8 cellular contexts compared by ENCODE assay signal in the genomic region with DNA sequence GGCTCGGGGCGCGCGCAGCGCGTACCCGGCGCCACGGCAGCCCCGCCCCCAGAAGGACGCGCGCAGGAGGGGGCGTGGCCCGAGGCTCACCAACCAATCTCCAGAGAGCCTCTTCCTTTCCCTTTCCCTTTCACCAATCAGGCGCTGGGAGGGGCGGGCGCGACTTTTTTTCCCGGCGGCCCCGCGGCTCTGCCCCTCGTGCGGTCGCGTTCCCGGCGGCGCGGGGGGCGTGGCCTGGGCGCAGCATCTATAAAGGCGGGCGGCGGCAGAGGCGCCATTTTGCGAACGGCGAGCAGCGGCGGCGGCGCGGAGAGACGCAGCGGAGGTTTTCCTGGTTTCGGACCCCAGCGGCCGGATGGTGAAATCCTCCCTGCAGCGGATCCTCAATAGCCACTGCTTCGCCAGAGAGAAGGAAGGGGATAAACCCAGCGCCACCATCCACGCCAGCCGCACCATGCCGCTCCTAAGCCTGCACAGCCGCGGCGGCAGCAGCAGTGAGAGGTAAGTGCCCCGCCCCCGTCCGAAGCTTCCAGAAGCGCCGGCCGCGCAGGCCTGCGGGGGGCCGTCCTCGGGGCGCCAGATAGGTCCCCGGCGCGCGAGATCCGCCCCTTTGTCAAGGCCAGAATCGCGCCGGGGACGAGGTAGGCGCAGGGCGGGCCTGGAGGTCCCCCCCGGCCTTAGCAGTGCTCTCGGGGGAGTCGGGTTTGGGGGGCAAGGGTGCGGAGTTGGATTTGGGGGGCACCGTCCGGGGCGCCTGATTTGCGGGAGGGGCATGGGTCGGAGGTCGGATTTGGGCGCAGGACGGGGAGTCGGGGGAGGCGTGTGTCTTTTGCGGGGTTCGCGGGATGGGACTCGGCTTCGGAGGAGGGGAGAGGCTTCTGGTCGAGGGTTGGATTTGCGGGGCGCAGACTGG.
DNase-seq lines count a peak whose midpoint lies in the region; ATAC-seq and TF ChIP-seq lines count a peak whose summit lies in the region.

No MANE protein-coding gene starts in this region.

- H3K9me3 ChIP-seq in DND-41 (ENCODE audit: insufficient read depth, low read length, severe bottlenecking), result no peaks in the 10 kb centered on the region

- peak overlapping the region; percentile 84 for H3K4me2 ChIP-seq in DND-41 (ENCODE audit: insufficient read depth, low read length)

- peaks cover 17% of the 10 kb centered on the region for H3K36me3 Mint-ChIP-seq in nephron (ENCODE audit: low read depth)

- no peak for TF ChIP-seq CTCF in DND-41 (IDR thresholded peaks at IDR 0.05; ENCODE audit: borderline replicate concordance, extremely low read depth, low read length, poor library complexity, severe bottlenecking)
- TF ChIP-seq CTCF in LNCaP clone FGC (IDR thresholded peaks at IDR 0.05; ENCODE audit: control insufficient read depth, extremely low read depth, insufficient read depth), result no peak
- TF ChIP-seq CTCF in fibroblast of pulmonary artery (IDR thresholded peaks at IDR 0.05; ENCODE audit: low read length, missing control alignments), result no peak
- peak in 2 of 3 experiments; percentile 13 to 23 for TF ChIP-seq CTCF in nephron (IDR thresholded peaks at IDR 0.05; ENCODE audit: unreplicated experiment in 3 of 3)

- peak overlapping the region; percentile 100 for H3K9ac ChIP-seq in DND-41 (ENCODE audit: low read depth, low read length)

- H2AFZ ChIP-seq in DND-41 (ENCODE audit: low read depth, low read length), result peak overlapping the region; percentile 83; the same call in 1 of the 2 replicates

- peaks cover 62% of the 10 kb centered on the region for H3K79me2 ChIP-seq in DND-41 (ENCODE audit: insufficient read depth, low read length)

- peak overlapping the region; percentile 93 to 95 (median 93) for H3K4me3 Mint-ChIP-seq in nephron

- ATAC-seq in DND-41 (ENCODE audit: insufficient read depth, low read depth) (peak; percentile 70), GM21825 (IDR thresholded peaks at IDR 0.05; ENCODE audit: unreplicated experiment) (peak; percentile 44)
- peak; percentile 74 for ATAC-seq in stimulated activated naive CD8-positive, alpha-beta T cell treated with anti-CD3 and anti-CD28 coated beads, Interleukin-15, Interleukin-2, amounts not matched to agents 100 U/mL and 50 U/mL, for 24 hours

- peak overlapping the region; percentile 70 to 87 (median 82) for H3K27ac Mint-ChIP-seq in nephron

- peak overlapping the region; percentile 99 for H3K27ac ChIP-seq in DND-41 (ENCODE audit: low read length)

- DNase-seq in DND-41, result peak; percentile 99
- DNase-seq in LNCaP clone FGC (ENCODE audit: low read depth), result peak; percentile 76
- DNase-seq in RPMI8226, result peak; percentile 97
- peak; percentile 98 for DNase-seq in activated T-helper 9 cell treated with anti-CD3 and anti-CD28 coated beads, Interleukin-2, amount 50 U/mL, for 16 hours (ENCODE audit: low read depth)
- peak; percentile 97 for DNase-seq in fibroblast of pulmonary artery (ENCODE audit: low read depth)
- DNase-seq in stimulated activated naive CD8-positive, alpha-beta T cell treated with anti-CD3 and anti-CD28 coated beads, Interleukin-15, Interleukin-2, amounts not matched to agents 100 U/mL and 50 U/mL, for 24 hours, result peak; percentile 99

- no peaks in the 10 kb centered on the region for H3K9me3 Mint-ChIP-seq in nephron

- H3K27me3 Mint-ChIP-seq in nephron (ENCODE audit: low read depth), result no peaks in the 10 kb centered on the region

- H3K4me1 Mint-ChIP-seq in nephron, result peaks cover 28% of the 10 kb centered on the region

- peaks cover 44% of the 10 kb centered on the region for H3K4me1 ChIP-seq in DND-41 (ENCODE audit: insufficient read depth, low read length)

- H3K36me3 ChIP-seq in DND-41 (ENCODE audit: insufficient read depth, low read length), result peaks cover 44% of the 10 kb centered on the region

- peaks cover 49% of the 10 kb centered on the region for H4K20me1 ChIP-seq in DND-41 (ENCODE audit: insufficient read depth, low read length)

- H3K4me3 ChIP-seq in DND-41 (ENCODE audit: low read depth in 1 of 2, low read length in 2 of 2), result peak overlapping the region; percentile 100
- peak overlapping the region; percentile 93 for H3K4me3 ChIP-seq in LNCaP clone FGC (ENCODE audit: low read depth, low read length)
- H3K4me3 ChIP-seq in fibroblast of pulmonary artery (replicated peaks; ENCODE audit: low read depth, low read length), result peak overlapping the region; percentile 97

- H3K27me3 ChIP-seq in DND-41 (ENCODE audit: insufficient read depth, low read length, poor library complexity), result no peaks in the 10 kb centered on the region

Comparison
In these comparisons a context has a peak if more than half of its experiments do, and no peak if none do; other contexts are left out.
1. Peak in every context shown above with its lines: DNase-seq, ATAC-seq, H3K4me3 ChIP-seq and H3K27ac ChIP-seq.
2. CTCF ChIP-seq: peak in nephron (2 of 3); none in DND-41 (single experiment), LNCaP clone FGC (single experiment) and fibroblast of pulmonary artery (single experiment).